Comparison of ENCODE assay signal across 9 cellular contexts in genomic region chr20:53597085-53597482, GRCh38. TPM values are rescaled to one million over a fixed set of nuclear protein-coding genes. Genes with fewer than 3 reads are reported as not detected.
DNase-seq lines count a peak whose midpoint lies in the region; ATAC-seq and TF ChIP-seq lines count a peak whose summit lies in the region.
"Had no signal": no experiment of that assay in that cellular context is flagged by ENCODE, and none has a peak within 500 bp of the region (broad histone marks: within the 10 kb centered on the region; RNA-seq: fewer than 3 reads in every experiment).

No MANE protein-coding gene starts in this region.

- H3K27ac ChIP-seq in cardiac muscle cell (peak overlapping the region; percentile 30), body of pancreas (peak overlapping the region in 3 of 4 donors; percentile 97 to 100 (median 99)), right lobe of liver (peak overlapping the region; percentile 91 to 96 (median 93))

- H3K4me1 ChIP-seq in cardiac muscle cell (ENCODE audit: low read depth) (peaks cover 32% of the 10 kb centered on the region), body of pancreas (peaks cover 18% of the 10 kb centered on the region), right lobe of liver (peaks cover 0 to 15% (median 4%) of the 10 kb centered on the region in 4 donors)

- no peaks in the 10 kb centered on the region for H3K36me3 ChIP-seq in cardiac muscle cell
- H3K36me3 ChIP-seq in body of pancreas (replicated peaks in 1 of 2; ENCODE audit: insufficient read depth in 1 of 2, low read depth in 2 of 2) = no peaks in the 10 kb centered on the region
- no peaks in the 10 kb centered on the region for H3K36me3 ChIP-seq in right lobe of liver
- H3K36me3 ChIP-seq: heart right ventricle had no signal

- TF ChIP-seq CTCF in cardiac muscle cell (IDR thresholded peaks at IDR 0.05; ENCODE audit: low read depth, low read length) (no peak), body of pancreas (IDR thresholded peaks at IDR 0.05) (no peak), right lobe of liver (IDR thresholded peaks at IDR 0.05) (no peak)

- ATAC-seq in Right ventricle myocardium superior (ENCODE audit: poor library complexity) (no peak), body of pancreas (no peak), right lobe of liver (no peak)
- ATAC-seq: heart right ventricle had no signal

- H3K4me3 ChIP-seq in cardiac muscle cell (no peak overlapping the region), body of pancreas (no peak overlapping the region), right lobe of liver (peak overlapping the region in 1 of 3 donors; percentile 35)

- intact Hi-C loops in Right ventricle myocardium superior (cut with DNase I) = no loop called here
- intact Hi-C loops in body of pancreas (cut with DNase I) = no loop called here
- intact Hi-C loops in right lobe of liver (cut with DNase I) = no loop called here
- intact Hi-C loops in posterior vena cava (cut with DNase I) = no loop called here

- TF ChIP-seq POLR2A in body of pancreas (IDR thresholded peaks at IDR 0.05) (peak in 1 of 3 donors; percentile 0), right lobe of liver (IDR thresholded peaks at IDR 0.05) (no peak)

- H3K27me3 ChIP-seq in cardiac muscle cell (no peaks in the 10 kb centered on the region), body of pancreas (no peaks in the 10 kb centered on the region), right lobe of liver (no peaks in the 10 kb centered on the region)
- H3K27me3 ChIP-seq: heart right ventricle had no signal

- WGBS in body of pancreas, 2 donors = 7 to 10% methylated on average over 3 of the region's 3 CpGs
- 13% methylated on average over 3 of the region's 3 CpGs for WGBS in right lobe of liver (ENCODE audit: insufficient coverage, low coverage, low lambda C conversion rate, missing lambda C conversion rate)

- DNase-seq in cardiac muscle cell (ENCODE audit: low read depth in 1 of 2, low spot score in 1 of 2) (peak in 1 of 2 donors; percentile 89), Right ventricle myocardium superior (no peak), body of pancreas (peak in 2 of 4 donors; percentile 8 to 44), right lobe of liver (no peak), ureter (ENCODE audit: low spot score) (peak; percentile 41), GDM1 (lab: John Stamatoyannopoulos, UW) (no peak), posterior vena cava (ENCODE audit: low spot score) (no peak)
- DNase-seq in stimulated activated CD4-positive, alpha-beta T cell treated with anti-CD3 and anti-CD28 coated beads, Interleukin-2, amount 100 ng/mL, for 24 hours = no peak
- DNase-seq: heart right ventricle had no signal

- no peaks in the 10 kb centered on the region for H3K9me3 ChIP-seq in cardiac muscle cell (ENCODE audit: low read depth)
- H3K9me3 ChIP-seq in body of pancreas = no peaks in the 10 kb centered on the region
- H3K9me3 ChIP-seq in right lobe of liver = no peaks in the 10 kb centered on the region
- H3K9me3 ChIP-seq: heart right ventricle had no signal

RNA-seq across cellular contexts. Expression of gene ZNF217, which starts 3.4 kb away (rescaled TPM):
- total RNA-seq in cardiac muscle cell = 16.7 and 26.3 TPM in 2 replicates
- polyA plus RNA-seq in cardiac muscle cell = 6.1 and 10.3 TPM in 2 replicates
- 7.0 TPM for total RNA-seq in Right ventricle myocardium superior
- 10 to 100 TPM; 17.4 to 27.7 TPM for total RNA-seq in body of pancreas
- 10 to 100 TPM; 11.3 to 27.1 (median 15.8) TPM for total RNA-seq in right lobe of liver
- 80.7 TPM for total RNA-seq in ureter
- 10 to 100 TPM; 18.4 to 22.7 TPM for total RNA-seq in posterior vena cava

Comparison
In these comparisons a context has a peak if more than half of its experiments do, and no peak if none do; other contexts are left out.
1. H3K27ac ChIP-seq: peak in every context shown above with its lines; median percentile 99 in body of pancreas; 93 in right lobe of liver; 30 in cardiac muscle cell.